ENCODE assay signal across 18 cellular contexts in genomic region chr3:18409266-18409665, GRCh38.
"Had no signal": no experiment of that assay in that cellular context is flagged by ENCODE, and none has a peak within 500 bp of the region (broad histone marks: within the 10 kb centered on the region; RNA-seq: fewer than 3 reads in every experiment).

No MANE protein-coding gene starts in this region.

- H3K4me1 ChIP-seq: testis, upper lobe of right lung had no signal

- H3K27ac Mint-ChIP-seq: dendritic cell treated with granulocyte-macrophage colony-stimulating factor and Interleukin-4, amounts not matched to agents 40 ng/mL and 50 ng/mL, for 4 days; effector memory CD8-positive, alpha-beta T cell; memory B cell had no signal

- H3K4me1 Mint-ChIP-seq: memory B cell, neural crest cell had no signal

- H3K27me3 ChIP-seq: gastroesophageal sphincter, spleen, testis, upper lobe of right lung had no signal

- DNase-seq: activated CD4-positive, alpha-beta T cell treated with anti-CD3 and anti-CD28 coated beads for 48 hours; activated effector memory CD4-positive, alpha-beta T cell treated with Interleukin-2 at 50 U/mL for 16 hours; cerebellar nuclear complex; effector memory CD8-positive, alpha-beta T cell; kidney; left ventricle myocardium inferior; spleen; stimulated activated CD4-positive, alpha-beta T cell treated with anti-CD3 and anti-CD28 coated beads, Interleukin-1b, Interleukin-23, amount 100 ng/mL, for 48 hours; stimulated activated naive CD4-positive, alpha-beta T cell treated with Interleukin-2 at 50 U/mL for 16 hours; testis; upper lobe of right lung had no signal

- H3K9me3 ChIP-seq: gastroesophageal sphincter, left ventricle myocardium inferior, spleen, testis, upper lobe of right lung had no signal

- H3K27ac ChIP-seq: epithelial cell of prostate, gastroesophageal sphincter, left ventricle myocardium inferior, spleen, testis, upper lobe of right lung, VCaP had no signal

- H3K4me3 Mint-ChIP-seq: dendritic cell treated with granulocyte-macrophage colony-stimulating factor and Interleukin-4, amounts not matched to agents 40 ng/mL and 50 ng/mL, for 4 days; effector memory CD8-positive, alpha-beta T cell; memory B cell; neural crest cell had no signal

- H3K4me3 ChIP-seq: gastroesophageal sphincter, left ventricle myocardium inferior, spleen, testis, upper lobe of right lung had no signal

- H3K9me3 Mint-ChIP-seq: dendritic cell treated with granulocyte-macrophage colony-stimulating factor and Interleukin-4, amounts not matched to agents 40 ng/mL and 50 ng/mL, for 4 days; effector memory CD8-positive, alpha-beta T cell; memory B cell; neural crest cell had no signal

- H3K27me3 Mint-ChIP-seq: dendritic cell treated with granulocyte-macrophage colony-stimulating factor and Interleukin-4, amounts not matched to agents 40 ng/mL and 50 ng/mL, for 4 days; effector memory CD8-positive, alpha-beta T cell; memory B cell had no signal

- ATAC-seq: effector memory CD8-positive, alpha-beta T cell; gastroesophageal sphincter; sciatic nerve; upper lobe of right lung had no signal
